In the genomic region with DNA sequence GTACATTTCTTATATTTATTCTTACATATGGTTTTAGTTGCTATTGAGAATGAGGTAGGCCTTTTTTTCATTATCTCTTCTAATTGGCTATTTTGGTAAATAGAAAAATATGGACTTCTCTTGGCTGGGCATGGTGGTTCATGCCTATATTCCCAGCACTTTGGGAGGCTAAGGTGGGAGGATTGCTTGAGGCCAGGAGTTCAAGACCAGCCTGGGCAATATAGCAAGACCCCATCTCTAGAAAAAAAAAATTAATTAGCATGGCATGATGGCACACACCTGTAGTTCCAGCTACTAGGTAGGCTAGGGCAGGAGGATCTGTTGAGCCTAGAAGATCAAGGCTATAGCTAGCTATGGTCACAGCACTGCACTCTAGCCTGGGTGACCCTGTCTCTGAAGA, we compare ENCODE assay signal across 11 cellular contexts.
"Had no signal": no experiment of that assay in that cellular context is flagged by ENCODE, and none has a peak within 500 bp of the region (broad histone marks: within the 10 kb centered on the region; RNA-seq: fewer than 3 reads in every experiment).

No MANE protein-coding gene starts in this region.

- H3K9ac ChIP-seq: GM23248 had no signal

- H3K4me3 ChIP-seq: GM23248, GM23338, HAP-1 had no signal

- DNase-seq: GM23248, GOT3, H7, H9, HCEC 1CT, HFFc6 had no signal

- H3K4me1 ChIP-seq: HAP-1 had no signal

- H3K4me2 ChIP-seq: GM23338 had no signal

- ATAC-seq: GM23338, HCT116 had no signal

- H3K9me3 ChIP-seq: HAP-1 had no signal

- H3K27ac ChIP-seq: GM23248 had no signal

- H2AFZ ChIP-seq: GM23248, GM23338 had no signal

- FAIRE-seq: H1, H54 had no signal
